14 cellular contexts compared by ENCODE assay signal in the genomic region with DNA sequence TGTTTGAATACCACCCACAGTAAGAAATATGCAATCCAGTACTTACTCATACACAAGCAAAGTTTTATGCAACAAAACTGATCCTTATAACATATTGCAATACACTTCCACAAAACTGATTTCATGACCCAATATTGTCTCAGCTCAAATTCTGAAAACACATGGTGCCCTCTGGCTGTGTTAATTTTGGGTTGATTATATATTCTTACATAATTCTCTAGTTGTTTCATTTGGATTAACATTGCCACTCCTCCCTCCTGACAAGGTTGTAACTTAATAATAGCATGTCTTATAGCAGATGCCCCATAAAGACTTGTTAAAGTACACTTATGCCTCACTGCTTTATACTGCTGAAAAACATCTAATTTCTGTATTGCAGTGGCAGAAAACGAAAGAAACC.
DNase-seq lines count a peak whose midpoint lies in the region; ATAC-seq and TF ChIP-seq lines count a peak whose summit lies in the region.
"Had no signal": no experiment of that assay in that cellular context is flagged by ENCODE, and none has a peak within 500 bp of the region (broad histone marks: within the 10 kb centered on the region; RNA-seq: fewer than 3 reads in every experiment).

No MANE protein-coding gene starts in this region.

- H4K20me1 ChIP-seq in Karpas-422 (ENCODE audit: insufficient read depth, low read depth, low read length) = no peaks in the 10 kb centered on the region

- peak overlapping the region; percentile 74 to 89 (median 86) for H3K27ac Mint-ChIP-seq in CD4-positive, CD25-positive, alpha-beta regulatory T cell
- H3K27ac Mint-ChIP-seq in effector memory CD8-positive, alpha-beta T cell = peak overlapping the region; percentile 55 to 81

- H3K4me3 ChIP-seq in CD4-positive, CD25-positive, alpha-beta regulatory T cell (ENCODE audit: low read depth, low read length) = no peak overlapping the region
- H3K4me3 ChIP-seq in Karpas-422 (ENCODE audit: low read length) = no peak overlapping the region
- H3K4me3 ChIP-seq: SJCRH30 had no signal

- H3K79me2 ChIP-seq in Karpas-422 (ENCODE audit: low read length) = peaks cover 5% of the 10 kb centered on the region; the same call in 1 of the 2 replicates

- H3K27me3 ChIP-seq in CD4-positive, CD25-positive, alpha-beta regulatory T cell (ENCODE audit: control insufficient read depth, insufficient read depth, low read length) = no peaks in the 10 kb centered on the region
- H3K27me3 ChIP-seq in Karpas-422 (ENCODE audit: low read length) = no peaks in the 10 kb centered on the region
- H3K27me3 ChIP-seq: SJCRH30 had no signal

- H3K9ac ChIP-seq in Karpas-422 (ENCODE audit: low read length) = no peak overlapping the region

- H3K4me1 ChIP-seq in CD4-positive, CD25-positive, alpha-beta regulatory T cell (ENCODE audit: control insufficient read depth, insufficient read depth, low read length, poor library complexity, severe bottlenecking) = peaks cover 16% of the 10 kb centered on the region
- peaks cover 17% of the 10 kb centered on the region for H3K4me1 ChIP-seq in Karpas-422 (ENCODE audit: low read length)
- H3K4me1 ChIP-seq: SJCRH30 had no signal

- ATAC-seq in CD4-positive, CD25-positive, alpha-beta regulatory T cell (ENCODE audit: low read depth in 2 of 2) = no peak
- no peak for ATAC-seq in effector memory CD8-positive, alpha-beta T cell (replicated peaks)
- ATAC-seq in GM19467 (IDR thresholded peaks at IDR 0.05; ENCODE audit: unreplicated experiment) = no peak

- peaks cover 34% of the 10 kb centered on the region for H3K36me3 Mint-ChIP-seq in CD4-positive, CD25-positive, alpha-beta regulatory T cell
- peaks cover 23% of the 10 kb centered on the region for H3K36me3 Mint-ChIP-seq in effector memory CD8-positive, alpha-beta T cell (ENCODE audit: insufficient read depth)

- TF ChIP-seq CTCF in GM20000 (IDR thresholded peaks at IDR 0.05; ENCODE audit: extremely low read depth, missing control alignments) = no peak

- H3K9me3 ChIP-seq in CD4-positive, CD25-positive, alpha-beta regulatory T cell (ENCODE audit: control insufficient read depth in 2 of 2, low read length in 2 of 2) = no peaks in the 10 kb centered on the region
- H3K9me3 ChIP-seq in Karpas-422 (ENCODE audit: low read length) = no peaks in the 10 kb centered on the region
- H3K9me3 ChIP-seq: SJCRH30 had no signal

- H3K4me3 Mint-ChIP-seq in CD4-positive, CD25-positive, alpha-beta regulatory T cell = peak overlapping the region in 2 of 4 donors; percentile 8 to 31
- no peak overlapping the region for H3K4me3 Mint-ChIP-seq in effector memory CD8-positive, alpha-beta T cell
- H3K4me3 Mint-ChIP-seq: IgD-negative memory B cell had no signal

- no peak for DNase-seq in CD4-positive, CD25-positive, alpha-beta regulatory T cell
- DNase-seq in Karpas-422 (no peak), substantia nigra (lab: John Stamatoyannopoulos, UW) (no peak), GM20000 (ENCODE audit: low spot score) (no peak), retina (no peak)
- DNase-seq in effector memory CD8-positive, alpha-beta T cell = no peak
- DNase-seq: COR-L47, NCI-H1105 treated with DMSO at 0.1 percent for 48 hours, NCI-H2227 treated with DMSO at 0.1 percent for 48 hours, SJCRH30, trophoblast cell had no signal

- no peak overlapping the region for H2AFZ ChIP-seq in Karpas-422 (ENCODE audit: low read length)

- no peaks in the 10 kb centered on the region for H3K9me2 ChIP-seq in Karpas-422 (replicated peaks; ENCODE audit: insufficient read depth, low read length)

- no peaks in the 10 kb centered on the region for H3K9me3 Mint-ChIP-seq in CD4-positive, CD25-positive, alpha-beta regulatory T cell
- no peaks in the 10 kb centered on the region for H3K9me3 Mint-ChIP-seq in effector memory CD8-positive, alpha-beta T cell
- H3K9me3 Mint-ChIP-seq: IgD-negative memory B cell had no signal

- no peaks in the 10 kb centered on the region for H3K27me3 Mint-ChIP-seq in CD4-positive, CD25-positive, alpha-beta regulatory T cell
- H3K27me3 Mint-ChIP-seq in effector memory CD8-positive, alpha-beta T cell = no peaks in the 10 kb centered on the region
- H3K27me3 Mint-ChIP-seq: IgD-negative memory B cell had no signal

- H3K27ac ChIP-seq in CD4-positive, CD25-positive, alpha-beta regulatory T cell (ENCODE audit: insufficient read depth, low read length, poor library complexity, severe bottlenecking) = peak overlapping the region; percentile 29
- H3K27ac ChIP-seq in Karpas-422 (ENCODE audit: low read length) = peak overlapping the region; percentile 15; the same call in 1 of the 2 replicates
- peak overlapping the region; percentile 13 for H3K27ac ChIP-seq in substantia nigra (ENCODE audit: low read depth, low read length, poor library complexity, severe bottlenecking)
- H3K27ac ChIP-seq: SJCRH30, VCaP had no signal

- H3K4me1 Mint-ChIP-seq in CD4-positive, CD25-positive, alpha-beta regulatory T cell = peaks cover 11 to 63% (median 41%) of the 10 kb centered on the region in 4 donors
- H3K4me1 Mint-ChIP-seq in effector memory CD8-positive, alpha-beta T cell (ENCODE audit: low read depth in 2 of 2) = peaks cover 16 to 38% of the 10 kb centered on the region in 2 donors

- H3K36me3 ChIP-seq in CD4-positive, CD25-positive, alpha-beta regulatory T cell (ENCODE audit: control insufficient read depth, insufficient read depth, low read length) = peaks cover 37% of the 10 kb centered on the region
- peaks cover 7% of the 10 kb centered on the region; the same call in 1 of the 2 replicates for H3K36me3 ChIP-seq in Karpas-422 (ENCODE audit: insufficient read depth, low read length)
- H3K36me3 ChIP-seq: SJCRH30 had no signal

- H3K4me2 ChIP-seq in Karpas-422 (ENCODE audit: low read depth, low read length, poor library complexity, severe bottlenecking) = no peak overlapping the region
